Comparison of ENCODE assay signal across 23 cellular contexts in the genomic region with DNA sequence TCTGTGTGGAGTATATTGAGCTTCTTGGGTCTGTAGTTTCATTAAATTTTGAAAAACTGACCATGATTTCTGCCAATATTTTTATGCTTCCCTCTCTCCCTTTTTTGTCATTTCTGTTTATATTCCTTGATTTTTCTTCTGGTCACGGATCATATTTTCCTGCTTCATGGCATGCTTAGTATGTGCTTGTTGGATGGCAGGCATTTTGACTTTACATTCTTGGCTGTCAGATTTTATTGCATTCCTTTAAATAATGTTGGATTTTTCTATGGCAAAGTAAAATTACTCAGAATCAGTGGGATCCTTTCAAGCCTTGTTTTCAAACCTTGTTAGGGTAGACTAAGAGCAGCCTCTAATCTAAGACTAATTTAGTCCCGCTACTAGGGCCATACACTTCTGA.
"Had no signal": no experiment of that assay in that cellular context is flagged by ENCODE, and none has a peak within 500 bp of the region (broad histone marks: within the 10 kb centered on the region; RNA-seq: fewer than 3 reads in every experiment).

No MANE protein-coding gene starts in this region.

- H3K9me3 ChIP-seq: esophagus muscularis mucosa, neutrophil, sigmoid colon, spleen, thoracic aorta, upper lobe of right lung had no signal

- H3K9me3 Mint-ChIP-seq: activated T-helper 1 cell treated with anti-CD3 and anti-CD28 coated beads, Interleukin-12 subunit alpha, Interleukin-12 subunit beta, Interleukin-2, Interleukin-4 antibody, amounts not matched to agents 30 ng/mL and 10 ng/mL and 1 ng/mL, durations not matched to agents 14 hours and 24 hours and 36 hours; stimulated activated naive B cell treated with anti-CD40 and anti-IgM and Interleukin-4, amounts not matched to agents 10 μg/mL and 1 μg/mL and 100 μg/mL, for 72 hours had no signal

- H3K4me1 Mint-ChIP-seq: natural killer cell; stimulated activated naive B cell treated with anti-CD40 and anti-IgM and Interleukin-4, amounts not matched to agents 10 μg/mL and 1 μg/mL and 100 μg/mL, for 72 hours had no signal

- H3K27me3 Mint-ChIP-seq: stimulated activated naive B cell treated with anti-CD40 and anti-IgM and Interleukin-4, amounts not matched to agents 10 μg/mL and 1 μg/mL and 100 μg/mL, for 72 hours had no signal

- ATAC-seq: natural killer cell; stimulated activated naive B cell treated with anti-CD40 and anti-IgM and Interleukin-4, amounts not matched to agents 10 μg/mL and 1 μg/mL and 100 μg/mL, for 72 hours; upper lobe of right lung had no signal

- H3K4me1 ChIP-seq: esophagus muscularis mucosa, spleen, upper lobe of right lung had no signal

- H3K27me3 ChIP-seq: brain microvascular endothelial cell, esophagus muscularis mucosa, neutrophil, sigmoid colon, spleen, upper lobe of right lung had no signal

- H3K4me3 Mint-ChIP-seq: activated T-helper 1 cell treated with anti-CD3 and anti-CD28 coated beads, Interleukin-12 subunit alpha, Interleukin-12 subunit beta, Interleukin-2, Interleukin-4 antibody, amounts not matched to agents 30 ng/mL and 10 ng/mL and 1 ng/mL, durations not matched to agents 14 hours and 24 hours and 36 hours; natural killer cell; stimulated activated naive B cell treated with anti-CD40 and anti-IgM and Interleukin-4, amounts not matched to agents 10 μg/mL and 1 μg/mL and 100 μg/mL, for 72 hours had no signal

- DNase-seq: activated CD4-positive, alpha-beta T cell treated with anti-CD3 and anti-CD28 coated beads, Interleukin-2, amount 50 U/mL, for 1 hour; activated CD4-positive, CD25-positive, alpha-beta regulatory T cell treated with anti-CD3 and anti-CD28 coated beads, Interleukin-2, amount 50 U/mL, for 72 hours; activated gamma-delta T cell treated with Interleukin-2 at 50 U/mL for 16 hours; activated T-cell treated with anti-CD3 and anti-CD28 coated beads for 4 hours; anterior cingulate cortex; brain microvascular endothelial cell; central memory CD4-positive, alpha-beta T cell; cortex of kidney; effector memory CD4-positive, alpha-beta T cell; foreskin fibroblast; mesendoderm; natural killer cell; sigmoid colon; spleen; stimulated activated CD4-positive, alpha-beta T cell treated with anti-CD3 and anti-CD28 coated beads, Interleukin-4, amount 100 ng/mL, for 4 hours; stimulated activated naive B cell treated with anti-CD40 and anti-IgM and Interleukin-4, amounts not matched to agents 10 μg/mL and 1 μg/mL and 100 μg/mL, for 72 hours; T-helper 2 cell; upper lobe of right lung had no signal

- H3K27ac Mint-ChIP-seq: activated T-helper 1 cell treated with anti-CD3 and anti-CD28 coated beads, Interleukin-12 subunit alpha, Interleukin-12 subunit beta, Interleukin-2, Interleukin-4 antibody, amounts not matched to agents 30 ng/mL and 10 ng/mL and 1 ng/mL, durations not matched to agents 14 hours and 24 hours and 36 hours; natural killer cell; stimulated activated naive B cell treated with anti-CD40 and anti-IgM and Interleukin-4, amounts not matched to agents 10 μg/mL and 1 μg/mL and 100 μg/mL, for 72 hours had no signal

- H3K36me3 Mint-ChIP-seq: natural killer cell; stimulated activated naive B cell treated with anti-CD40 and anti-IgM and Interleukin-4, amounts not matched to agents 10 μg/mL and 1 μg/mL and 100 μg/mL, for 72 hours had no signal

- H3K4me3 ChIP-seq: esophagus muscularis mucosa, sigmoid colon, spleen, thoracic aorta, upper lobe of right lung had no signal

- H3K27ac ChIP-seq: brain microvascular endothelial cell, esophagus muscularis mucosa, neutrophil, sigmoid colon, spleen, thoracic aorta, upper lobe of right lung, VCaP had no signal

- H3K36me3 ChIP-seq: brain microvascular endothelial cell, neutrophil, sigmoid colon, thoracic aorta had no signal
